In the genomic region with DNA sequence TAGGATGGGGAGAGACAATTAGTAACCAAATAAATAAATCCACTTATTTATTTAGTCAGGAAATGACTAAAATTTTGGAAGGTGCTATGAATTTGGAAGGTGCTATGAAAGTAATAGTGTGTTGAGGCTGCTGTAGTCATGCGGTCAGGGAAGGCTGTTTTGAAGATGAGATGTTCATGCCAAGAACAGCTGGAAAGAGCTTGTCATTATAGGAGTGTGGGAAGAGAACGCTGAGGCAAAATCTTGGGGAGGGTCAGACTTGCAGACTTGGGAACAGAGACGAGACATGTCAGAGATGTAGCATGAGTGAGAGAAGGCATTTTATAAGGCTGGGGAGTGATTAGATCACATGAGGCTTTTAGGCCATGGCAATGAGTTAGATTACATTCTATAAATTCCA, we compare ENCODE assay signal across 20 cellular contexts.
A peak's percentile ranks its signal among the peaks of the same experiment; 100 is the strongest.
DNase-seq lines count a peak whose midpoint lies in the region; ATAC-seq and TF ChIP-seq lines count a peak whose summit lies in the region.
"Had no signal": no experiment of that assay in that cellular context is flagged by ENCODE, and none has a peak within 500 bp of the region (broad histone marks: within the 10 kb centered on the region; RNA-seq: fewer than 3 reads in every experiment).

No MANE protein-coding gene starts in this region.

- peaks cover 6% of the 10 kb centered on the region for H3K27me3 Mint-ChIP-seq in nephron (ENCODE audit: low read depth)
- H3K27me3 Mint-ChIP-seq: IgD-negative memory B cell had no signal

- H3K4me1 Mint-ChIP-seq in nephron = peaks cover 22% of the 10 kb centered on the region
- H3K4me1 Mint-ChIP-seq: IgD-negative memory B cell had no signal

- peaks cover 18% of the 10 kb centered on the region for H3K9me3 Mint-ChIP-seq in nephron

- TF ChIP-seq CTCF in fibroblast of pulmonary artery (IDR thresholded peaks at IDR 0.05; ENCODE audit: low read length, missing control alignments) = no peak
- no peak for TF ChIP-seq CTCF in nephron (IDR thresholded peaks at IDR 0.05; ENCODE audit: unreplicated experiment in 3 of 3)

- H3K27ac Mint-ChIP-seq in nephron = peak overlapping the region; percentile 21 to 57 (median 53)
- H3K27ac Mint-ChIP-seq: activated naive CD8-positive, alpha-beta T cell; activated T-cell treated with anti-CD3 and anti-CD28 coated beads, Interleukin-2, amount 50 U/mL, for 24 hours; IgD-negative memory B cell had no signal

- H3K36me3 Mint-ChIP-seq in nephron (ENCODE audit: low read depth) = no peaks in the 10 kb centered on the region
- H3K36me3 Mint-ChIP-seq: activated naive CD8-positive, alpha-beta T cell; IgD-negative memory B cell had no signal

- ATAC-seq in HG02970 (IDR thresholded peaks at IDR 0.05; ENCODE audit: low FRiP score, unreplicated experiment) (no peak), HG02623 (IDR thresholded peaks at IDR 0.05; ENCODE audit: unreplicated experiment) (no peak)

- no peak overlapping the region for H3K4me3 ChIP-seq in fibroblast of pulmonary artery (replicated peaks; ENCODE audit: low read depth, low read length)
- H3K4me3 ChIP-seq: BLaER1, PC-9, right lobe of liver had no signal

- peak overlapping the region in 2 of 3 experiments; percentile 2 to 15 for H3K4me3 Mint-ChIP-seq in nephron
- H3K4me3 Mint-ChIP-seq: activated naive CD8-positive, alpha-beta T cell; activated T-cell treated with anti-CD3 and anti-CD28 coated beads, Interleukin-2, amount 50 U/mL, for 24 hours; IgD-negative memory B cell had no signal

- DNase-seq in Daoy (ENCODE audit: low read depth) (peak; percentile 75), RKO (ENCODE audit: low spot score) (peak; percentile 0), fibroblast of pulmonary artery (ENCODE audit: low read depth) (peak; percentile 41), SW 1271 (lab: John Stamatoyannopoulos, UW) (no peak)
- no peak for DNase-seq in stimulated activated CD4-positive, alpha-beta T cell treated with anti-CD3 and anti-CD28 coated beads, Interleukin-12 subunit alpha, Interleukin-12 subunit beta, amount 100 ng/mL, for 4 hours
- DNase-seq: activated CD4-positive, alpha-beta T cell treated with anti-CD3 and anti-CD28 coated beads, Interleukin-2, amount 50 U/mL, for 48 hours; activated T-cell treated with anti-CD3 and anti-CD28 coated beads, Interleukin-2, amount 50 U/mL, for 24 hours; central memory CD4-positive, alpha-beta T cell; effector CD8-positive, alpha-beta T cell; NCI-H1092; NCI-H748 treated with DMSO at 0.1 percent for 48 hours; PC-9; right lobe of liver; stimulated activated CD4-positive, alpha-beta T cell treated with anti-CD3 and anti-CD28 coated beads, Interleukin-2, amount 100 ng/mL, for 48 hours had no signal

Comparison
In these comparisons a context has a peak if more than half of its experiments do, and no peak if none do; other contexts are left out.
1. DNase-seq: peak in Daoy (single experiment), RKO (single experiment) and fibroblast of pulmonary artery (single experiment); none in SW 1271 (0 of 2) and stimulated activated CD4-positive, alpha-beta T cell treated with anti-CD3 and anti-CD28 coated beads, Interleukin-12 subunit alpha, Interleukin-12 subunit beta, amount 100 ng/mL, for 4 hours (single experiment).